16 cellular contexts compared by ENCODE assay signal in the genomic region with DNA sequence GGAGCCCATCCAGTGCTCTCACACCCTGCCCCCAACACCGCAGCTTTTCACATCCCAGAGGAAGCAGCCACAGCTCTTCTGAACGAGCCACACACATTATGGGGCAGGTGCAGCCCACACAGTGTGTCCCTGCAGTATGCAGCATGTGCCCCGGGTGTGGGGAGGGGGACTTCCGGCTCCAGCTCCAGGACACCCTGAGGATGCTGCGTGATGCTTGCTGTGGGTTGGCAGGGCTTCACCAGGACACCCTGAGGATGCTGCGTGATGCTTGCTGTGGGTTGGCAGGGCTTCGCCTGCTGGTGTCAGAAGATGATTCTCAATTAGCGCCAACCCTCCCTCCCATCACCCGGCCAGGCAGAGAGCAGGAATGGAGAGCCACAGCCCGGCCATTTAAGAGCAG.
A peak's percentile ranks its signal among the peaks of the same experiment; 100 is the strongest.
DNase-seq lines count a peak whose midpoint lies in the region; ATAC-seq and TF ChIP-seq lines count a peak whose summit lies in the region.
"Had no signal": no experiment of that assay in that cellular context is flagged by ENCODE, and none has a peak within 500 bp of the region (broad histone marks: within the 10 kb centered on the region; RNA-seq: fewer than 3 reads in every experiment).

No MANE protein-coding gene starts in this region.

- no peak overlapping the region for H3K4ac ChIP-seq in neuronal stem cell (ENCODE audit: low read length)

- peak overlapping the region; percentile 43 for H3K27ac Mint-ChIP-seq in activated T-helper 2 cell treated with anti-CD3 and anti-CD28 coated beads, Interferon-gamma antibody, Interleukin-2, Interleukin-4, amounts not matched to agents 10 μg/mL and 5 μg/mL and 100 μg/mL, durations not matched to agents 14 hours and 24 hours and 36 hours
- H3K27ac Mint-ChIP-seq in stimulated activated naive B cell treated with anti-CD40 and anti-IgM and Interleukin-4, amounts not matched to agents 10 μg/mL and 1 μg/mL and 100 μg/mL, for 72 hours = peak overlapping the region; percentile 78
- H3K27ac Mint-ChIP-seq in activated CD8-positive, alpha-beta T cell treated with anti-CD3 and anti-CD28 coated beads, Interleukin-2, amount 10 ng/mL, durations not matched to agents 7 days and 5 days = no peak overlapping the region
- H3K27ac Mint-ChIP-seq: CD14-positive monocyte; CD8-positive, alpha-beta T cell had no signal

- DNase-seq in activated T-helper 2 cell treated with anti-CD3 and anti-CD28 coated beads, Interferon-gamma antibody, Interleukin-2, Interleukin-4, amounts not matched to agents 10 μg/mL and 5 μg/mL and 100 μg/mL, durations not matched to agents 14 hours and 24 hours and 36 hours (ENCODE audit: low spot score) = no peak
- DNase-seq in cerebellum (ENCODE audit: low spot score) (peak; percentile 44), neuronal stem cell (ENCODE audit: low spot score) (no peak)
- no peak for DNase-seq in stimulated activated naive B cell treated with anti-CD40 and anti-IgM and Interleukin-4, amounts not matched to agents 10 μg/mL and 1 μg/mL and 100 μg/mL, for 72 hours
- DNase-seq in activated CD8-positive, alpha-beta T cell treated with anti-CD3 and anti-CD28 coated beads, Interleukin-2, amount 10 ng/mL, durations not matched to agents 7 days and 5 days = no peak
- DNase-seq: CD8-positive, alpha-beta T cell; COR-L47; DMS153; DMS79 treated with DMSO at 0.1 percent for 48 hours; EL; GOT3 had no signal

- no peak overlapping the region for H3K4me2 ChIP-seq in neuronal stem cell (ENCODE audit: insufficient read depth, low read length, poor library complexity, severe bottlenecking)
- H3K4me2 ChIP-seq: A549 had no signal

- H2AFZ ChIP-seq in neuronal stem cell (ENCODE audit: low read length) = no peak overlapping the region

- H3K4me1 Mint-ChIP-seq in activated T-helper 2 cell treated with anti-CD3 and anti-CD28 coated beads, Interferon-gamma antibody, Interleukin-2, Interleukin-4, amounts not matched to agents 10 μg/mL and 5 μg/mL and 100 μg/mL, durations not matched to agents 14 hours and 24 hours and 36 hours (ENCODE audit: low read depth) = no peaks in the 10 kb centered on the region
- peaks cover 0 to 2% of the 10 kb centered on the region in 2 donors for H3K4me1 Mint-ChIP-seq in stimulated activated naive B cell treated with anti-CD40 and anti-IgM and Interleukin-4, amounts not matched to agents 10 μg/mL and 1 μg/mL and 100 μg/mL, for 72 hours
- no peaks in the 10 kb centered on the region for H3K4me1 Mint-ChIP-seq in activated CD8-positive, alpha-beta T cell treated with anti-CD3 and anti-CD28 coated beads, Interleukin-2, amount 10 ng/mL, durations not matched to agents 7 days and 5 days (ENCODE audit: low read depth)
- H3K4me1 Mint-ChIP-seq: CD14-positive monocyte had no signal

- CTCF ChIA-PET in activated CD8-positive, alpha-beta T cell treated with anti-CD3 and anti-CD28 coated beads, Interleukin-2, amount 10 ng/mL, durations not matched to agents 7 days and 5 days (lab: Charles Lee) = no interaction called here

- H3K36me3 ChIP-seq in neuronal stem cell (replicated peaks in 1 of 2; ENCODE audit: control insufficient read depth in 2 of 2, insufficient read depth in 2 of 2, low read length in 2 of 2) = peaks cover 4 to 10% of the 10 kb centered on the region in 2 donors
- H3K36me3 ChIP-seq: HAP-1 had no signal

- peak overlapping the region; percentile 78 for H3K9ac ChIP-seq in neuronal stem cell (ENCODE audit: low read depth, low read length, poor library complexity)

- no peak overlapping the region for H3K4me3 Mint-ChIP-seq in activated T-helper 2 cell treated with anti-CD3 and anti-CD28 coated beads, Interferon-gamma antibody, Interleukin-2, Interleukin-4, amounts not matched to agents 10 μg/mL and 5 μg/mL and 100 μg/mL, durations not matched to agents 14 hours and 24 hours and 36 hours (ENCODE audit: low read depth)
- no peak overlapping the region for H3K4me3 Mint-ChIP-seq in stimulated activated naive B cell treated with anti-CD40 and anti-IgM and Interleukin-4, amounts not matched to agents 10 μg/mL and 1 μg/mL and 100 μg/mL, for 72 hours
- no peak overlapping the region for H3K4me3 Mint-ChIP-seq in activated CD8-positive, alpha-beta T cell treated with anti-CD3 and anti-CD28 coated beads, Interleukin-2, amount 10 ng/mL, durations not matched to agents 7 days and 5 days
- H3K4me3 Mint-ChIP-seq: CD14-positive monocyte; CD8-positive, alpha-beta T cell had no signal

- no peaks in the 10 kb centered on the region for H3K27me3 Mint-ChIP-seq in activated T-helper 2 cell treated with anti-CD3 and anti-CD28 coated beads, Interferon-gamma antibody, Interleukin-2, Interleukin-4, amounts not matched to agents 10 μg/mL and 5 μg/mL and 100 μg/mL, durations not matched to agents 14 hours and 24 hours and 36 hours (ENCODE audit: low read depth)
- no peaks in the 10 kb centered on the region for H3K27me3 Mint-ChIP-seq in stimulated activated naive B cell treated with anti-CD40 and anti-IgM and Interleukin-4, amounts not matched to agents 10 μg/mL and 1 μg/mL and 100 μg/mL, for 72 hours
- no peaks in the 10 kb centered on the region for H3K27me3 Mint-ChIP-seq in activated CD8-positive, alpha-beta T cell treated with anti-CD3 and anti-CD28 coated beads, Interleukin-2, amount 10 ng/mL, durations not matched to agents 7 days and 5 days (ENCODE audit: low read depth)

- no peak overlapping the region for H4K8ac ChIP-seq in neuronal stem cell (ENCODE audit: low read depth, low read length)

- no CpG with 5 or more reads among the region's 10 CpGs for WGBS in neuronal stem cell (ENCODE audit: extremely low coverage in 2 of 2, insufficient read length in 2 of 2, insufficient replicate concordance in 1 of 2), 2 donors

- H3K4me1 ChIP-seq in neuronal stem cell (ENCODE audit: control insufficient read depth in 2 of 2, insufficient read depth in 1 of 2, low read depth in 1 of 2, low read length in 2 of 2) = peaks cover 0 to 3% of the 10 kb centered on the region in 2 donors
- H3K4me1 ChIP-seq: A549, HAP-1 had no signal

- no peak overlapping the region for H2BK12ac ChIP-seq in neuronal stem cell (ENCODE audit: low read length)

- no peak overlapping the region for H3K27ac ChIP-seq in neuronal stem cell (replicated peaks; ENCODE audit: low read length)
- H3K27ac ChIP-seq: A549, HL-60 had no signal

- H2BK15ac ChIP-seq in neuronal stem cell (ENCODE audit: low read length) = no peak overlapping the region

- POLR2A ChIA-PET in activated CD8-positive, alpha-beta T cell treated with anti-CD3 and anti-CD28 coated beads, Interleukin-2, amount 10 ng/mL, durations not matched to agents 7 days and 5 days (lab: Charles Lee) = no interaction called here

- no peak overlapping the region for H3K23ac ChIP-seq in neuronal stem cell (ENCODE audit: low read depth, low read length, poor library complexity)

- no peak for ATAC-seq in stimulated activated naive B cell treated with anti-CD40 and anti-IgM and Interleukin-4, amounts not matched to agents 10 μg/mL and 1 μg/mL and 100 μg/mL, for 72 hours (replicated peaks)
- ATAC-seq in activated CD8-positive, alpha-beta T cell treated with anti-CD3 and anti-CD28 coated beads, Interleukin-2, amount 10 ng/mL, durations not matched to agents 7 days and 5 days = no peak
- no peak for ATAC-seq in SK-N-SH treated with all-trans-retinoic acid at 6 μM for 48 hours
- ATAC-seq: A549; CD8-positive, alpha-beta T cell had no signal

- H3K4me3 ChIP-seq in neuronal stem cell (ENCODE audit: low read length in 2 of 2) = no peak overlapping the region
- H3K4me3 ChIP-seq: A549, HAP-1 had no signal

- no peak overlapping the region for H2BK120ac ChIP-seq in neuronal stem cell (ENCODE audit: low read depth, low read length)

- intact Hi-C loops in activated T-helper 2 cell treated with anti-CD3 and anti-CD28 coated beads, Interferon-gamma antibody, Interleukin-2, Interleukin-4, amounts not matched to agents 10 μg/mL and 5 μg/mL and 100 μg/mL, durations not matched to agents 14 hours and 24 hours and 36 hours (cut with micrococcal nuclease) = no loop called here

- no peak overlapping the region for H2BK5ac ChIP-seq in neuronal stem cell (ENCODE audit: low read length)

- no peak overlapping the region for H3K14ac ChIP-seq in neuronal stem cell (ENCODE audit: low read length)

- H3K9me3 ChIP-seq in neuronal stem cell (replicated peaks in 1 of 2; ENCODE audit: control insufficient read depth in 2 of 2, insufficient read depth in 1 of 2, low read depth in 1 of 2, low read length in 2 of 2) = no peaks in the 10 kb centered on the region
- H3K9me3 ChIP-seq: A549, HAP-1 had no signal

- H3K79me1 ChIP-seq in neuronal stem cell (ENCODE audit: low read depth, low read length) = peaks cover 6% of the 10 kb centered on the region

- H3K9me3 Mint-ChIP-seq in activated T-helper 2 cell treated with anti-CD3 and anti-CD28 coated beads, Interferon-gamma antibody, Interleukin-2, Interleukin-4, amounts not matched to agents 10 μg/mL and 5 μg/mL and 100 μg/mL, durations not matched to agents 14 hours and 24 hours and 36 hours = no peaks in the 10 kb centered on the region
- H3K9me3 Mint-ChIP-seq in stimulated activated naive B cell treated with anti-CD40 and anti-IgM and Interleukin-4, amounts not matched to agents 10 μg/mL and 1 μg/mL and 100 μg/mL, for 72 hours = peaks cover 0 to 2% of the 10 kb centered on the region in 2 donors
- H3K9me3 Mint-ChIP-seq in activated CD8-positive, alpha-beta T cell treated with anti-CD3 and anti-CD28 coated beads, Interleukin-2, amount 10 ng/mL, durations not matched to agents 7 days and 5 days (ENCODE audit: insufficient read depth) = no peaks in the 10 kb centered on the region
- H3K9me3 Mint-ChIP-seq: CD8-positive, alpha-beta T cell had no signal

- peaks cover 11% of the 10 kb centered on the region for H3K36me3 Mint-ChIP-seq in activated T-helper 2 cell treated with anti-CD3 and anti-CD28 coated beads, Interferon-gamma antibody, Interleukin-2, Interleukin-4, amounts not matched to agents 10 μg/mL and 5 μg/mL and 100 μg/mL, durations not matched to agents 14 hours and 24 hours and 36 hours (ENCODE audit: low read depth)
- peaks cover 50 to 67% of the 10 kb centered on the region in 2 donors for H3K36me3 Mint-ChIP-seq in stimulated activated naive B cell treated with anti-CD40 and anti-IgM and Interleukin-4, amounts not matched to agents 10 μg/mL and 1 μg/mL and 100 μg/mL, for 72 hours
- peaks cover 7% of the 10 kb centered on the region for H3K36me3 Mint-ChIP-seq in activated CD8-positive, alpha-beta T cell treated with anti-CD3 and anti-CD28 coated beads, Interleukin-2, amount 10 ng/mL, durations not matched to agents 7 days and 5 days (ENCODE audit: low read depth)

- H3K18ac ChIP-seq in neuronal stem cell (ENCODE audit: low read length) = peak overlapping the region; percentile 34

- no peak overlapping the region for H4K91ac ChIP-seq in neuronal stem cell (ENCODE audit: low read depth, low read length, poor library complexity)

- no peak overlapping the region for H2AK5ac ChIP-seq in neuronal stem cell (ENCODE audit: low read depth, low read length)

- H3K27me3 ChIP-seq in neuronal stem cell (ENCODE audit: control insufficient read depth in 3 of 3, insufficient read depth in 3 of 3, low read depth in 1 of 3, low read length in 3 of 3) = no peaks in the 10 kb centered on the region

TF ChIP-seq in SK-N-SH treated with all-trans-retinoic acid at 6 μM for 48 hours, 23 proteins besides CTCF, POLR2A, EP300 and RAD21 (continues in another document):
- TF ChIP-seq OSR1 (CRISPR knock-in tag; IDR thresholded peaks at IDR 0.05) = no peak
- TF ChIP-seq TCF4 (CRISPR knock-in tag; IDR thresholded peaks at IDR 0.05; ENCODE audit: borderline replicate concordance) = no peak
- no peak for TF ChIP-seq ZNF565 (CRISPR knock-in tag; conservative IDR thresholded peaks at IDR 0.05; ENCODE audit: low read depth)
